12 cellular contexts compared by ENCODE assay signal in the genomic region with DNA sequence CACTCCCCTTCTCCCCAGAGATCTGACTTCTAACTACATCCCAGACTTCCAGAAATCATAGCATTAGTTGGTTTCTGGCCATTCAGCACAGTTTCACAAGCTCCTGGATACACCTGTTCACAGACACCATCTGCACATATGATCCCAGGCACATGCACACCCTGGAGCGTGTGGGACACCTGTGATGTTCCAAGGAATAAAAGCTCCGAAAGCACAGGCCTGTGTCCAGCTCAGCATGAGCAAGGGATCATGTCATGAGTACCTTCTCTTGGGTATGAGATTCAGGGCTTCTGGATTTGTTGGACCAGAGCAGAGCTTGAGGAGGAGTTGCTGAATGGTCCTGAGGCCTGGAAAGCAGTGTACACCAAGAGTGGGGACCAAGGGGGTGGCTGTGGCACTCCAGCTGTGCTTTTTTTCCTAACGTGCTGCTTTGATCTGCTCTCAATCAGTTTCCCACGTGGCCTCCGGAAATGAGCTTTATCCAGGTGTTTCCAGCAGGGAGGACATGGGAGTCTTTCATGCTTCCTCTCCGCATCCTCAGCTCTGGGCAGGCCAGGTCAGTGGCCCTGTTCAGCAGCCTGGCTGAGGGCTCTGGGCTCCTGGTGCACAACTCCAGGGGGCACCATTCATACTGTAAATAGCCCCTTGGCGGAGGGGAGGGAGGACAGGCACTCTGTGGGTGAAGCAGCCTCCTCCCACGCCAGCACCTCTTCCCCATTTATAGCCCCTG. TPM values are rescaled to one million over a fixed set of nuclear protein-coding genes. Genes with fewer than 3 reads are reported as not detected.
DNase-seq lines count a peak whose midpoint lies in the region; ATAC-seq and TF ChIP-seq lines count a peak whose summit lies in the region.
"Had no signal": no experiment of that assay in that cellular context is flagged by ENCODE, and none has a peak within 500 bp of the region (broad histone marks: within the 10 kb centered on the region; RNA-seq: fewer than 3 reads in every experiment).

No MANE protein-coding gene starts in this region.

- CTCF ChIA-PET in HEK293 (lab: Yijun Ruan, JAX): interaction anchor here (0.5 to 2.8 kb wide), 6 partner anchors 9 to 1751 kb away, joined by 3 to 11 read pairs (median 4); partner anchors contain the start of gene ZNF638

- POLR2A ChIA-PET in HEK293 (lab: Yijun Ruan, JAX): no interaction called here

- TF ChIP-seq CTCF in HEK293 (tag by site-specific recombination; IDR thresholded peaks at IDR 0.05) (no peak), osteocyte (IDR thresholded peaks at IDR 0.05) (peak; percentile 21), foreskin keratinocyte (conservative IDR thresholded peaks at IDR 0.05) (no peak)

- H3K27ac ChIP-seq in HEK293 (ENCODE audit: extremely low read depth, low read depth, low read length) (no peak overlapping the region), SJCRH30 (peak overlapping the region; percentile 21; the same call in 1 of the 2 replicates), right cardiac atrium (ENCODE audit: low read length) (peak overlapping the region; percentile 85), foreskin keratinocyte (no peak overlapping the region)
- H3K27ac ChIP-seq: adrenal gland had no signal

- H3K9me3 ChIP-seq in HEK293 (ENCODE audit: control insufficient read depth, insufficient read depth, low read depth, low read length): no peaks in the 10 kb centered on the region
- no peaks in the 10 kb centered on the region for H3K9me3 ChIP-seq in SJCRH30 (replicated peaks)
- H3K9me3 ChIP-seq in right cardiac atrium (ENCODE audit: control insufficient read depth, low read length): no peaks in the 10 kb centered on the region
- H3K9me3 ChIP-seq: adrenal gland had no signal

- no peak for DNase-seq in SJCRH30
- DNase-seq in right cardiac atrium: no peak
- DNase-seq in osteocyte (ENCODE audit: extremely low spot score, unreplicated experiment): no peak
- no peak for DNase-seq in SHP77 treated with DMSO at 0.1 percent for 48 hours (lab: John Stamatoyannopoulos, UW)
- DNase-seq in activated gamma-delta T cell (lab: John Stamatoyannopoulos, UW): no peak
- no peak for DNase-seq in foreskin keratinocyte
- DNase-seq: effector CD8-positive, alpha-beta T cell; NCI-H1694 treated with DMSO at 0.1 percent for 48 hours had no signal

- H3K4me3 ChIP-seq in HEK293 (ENCODE audit: low read depth, low read length): no peak overlapping the region
- H3K4me3 ChIP-seq in SJCRH30: peak overlapping the region; percentile 68
- no peak overlapping the region for H3K4me3 ChIP-seq in right cardiac atrium (ENCODE audit: low read length)
- H3K4me3 ChIP-seq: adrenal gland had no signal

- intact Hi-C loops in right cardiac atrium (cut with DNase I): no loop called here

- no peaks in the 10 kb centered on the region for H3K27me3 Mint-ChIP-seq in osteocyte (ENCODE audit: unreplicated experiment)

- ATAC-seq in right cardiac atrium (no peak), GM21576 (IDR thresholded peaks at IDR 0.05; ENCODE audit: unreplicated experiment) (no peak), foreskin keratinocyte (no peak)
- ATAC-seq: stimulated activated effector memory CD8-positive, alpha-beta T cell treated with anti-CD3 and anti-CD28 coated beads, Interleukin-12 subunit alpha, Interleukin-12 subunit beta, amount 100 ng/mL, for 72 hours had no signal

- no peaks in the 10 kb centered on the region for H3K9me3 Mint-ChIP-seq in osteocyte (ENCODE audit: unreplicated experiment)
- H3K9me3 Mint-ChIP-seq: stimulated activated effector memory CD8-positive, alpha-beta T cell treated with anti-CD3 and anti-CD28 coated beads, Interleukin-12 subunit alpha, Interleukin-12 subunit beta, amount 100 ng/mL, for 72 hours had no signal

- H3K27me3 ChIP-seq in SJCRH30: no peaks in the 10 kb centered on the region
- no peaks in the 10 kb centered on the region for H3K27me3 ChIP-seq in right cardiac atrium (ENCODE audit: control insufficient read depth, insufficient read depth)
- peaks cover 22% of the 10 kb centered on the region for H3K27me3 ChIP-seq in foreskin keratinocyte

- peaks cover 79% of the 10 kb centered on the region for H3K4me1 Mint-ChIP-seq in osteocyte (ENCODE audit: unreplicated experiment)

- peak overlapping the region; percentile 72 for H3K4me3 Mint-ChIP-seq in osteocyte (ENCODE audit: unreplicated experiment)

- H3K36me3 ChIP-seq in HEK293 (ENCODE audit: control insufficient read depth in 2 of 2, insufficient read depth in 1 of 2, low read length in 2 of 2): no peaks in the 10 kb centered on the region
- peaks cover 9% of the 10 kb centered on the region for H3K36me3 ChIP-seq in SJCRH30
- H3K36me3 ChIP-seq: adrenal gland had no signal

- H3K27ac Mint-ChIP-seq in osteocyte (ENCODE audit: unreplicated experiment): peak overlapping the region; percentile 95
- H3K27ac Mint-ChIP-seq: stimulated activated effector memory CD8-positive, alpha-beta T cell treated with anti-CD3 and anti-CD28 coated beads, Interleukin-12 subunit alpha, Interleukin-12 subunit beta, amount 100 ng/mL, for 72 hours had no signal

- WGBS in right cardiac atrium: 64% methylated on average over 8 of the region's 8 CpGs

- no peaks in the 10 kb centered on the region for H3K36me3 Mint-ChIP-seq in osteocyte (ENCODE audit: unreplicated experiment)
- H3K36me3 Mint-ChIP-seq: stimulated activated effector memory CD8-positive, alpha-beta T cell treated with anti-CD3 and anti-CD28 coated beads, Interleukin-12 subunit alpha, Interleukin-12 subunit beta, amount 100 ng/mL, for 72 hours had no signal

- H3K4me1 ChIP-seq in HEK293 (ENCODE audit: control insufficient read depth, insufficient read depth, low read length) (0 out of 2 replicates have a peak, but pooled peaks cover 4% of the 10 kb centered on the region), SJCRH30 (peaks cover 67% of the 10 kb centered on the region), right cardiac atrium (ENCODE audit: control insufficient read depth, insufficient read depth, low read length) (peaks cover 38% of the 10 kb centered on the region), foreskin keratinocyte (peaks cover 9% of the 10 kb centered on the region)

TF ChIP-seq in HEK293, 187 proteins besides CTCF, POLR2A, EP300 and RAD21:
- TF ChIP-seq ZFHX2 (tag by site-specific recombination; conservative IDR thresholded peaks at IDR 0.05) (peak; percentile 47), ZNF626 (tag by site-specific recombination; IDR thresholded peaks at IDR 0.05) (no peak), ZNF274 (IDR thresholded peaks at IDR 0.05; ENCODE audit: low read length) (no peak), ZNF274 (tag by site-specific recombination; IDR thresholded peaks at IDR 0.05; ENCODE audit: borderline replicate concordance) (no peak)
TF ChIP-seq in HEK293: peak in this region for 1.

RNA-seq across cellular contexts. Expression of gene DYSF, which starts 1.8 kb away (rescaled TPM):
- total RNA-seq in SJCRH30 (2014; rRNA removed; shearing (Covaris generic)): 13.9 and 15.2 TPM in 2 replicates
- total RNA-seq in right cardiac atrium (10 to 100 TPM; 42.0 to 49.4 (median 43.8) TPM), osteocyte (68.8 and 72.0 TPM in 2 replicates), foreskin keratinocyte (0.56 and 0.82 TPM in 2 replicates)
- polyA plus RNA-seq in right cardiac atrium (36.7 TPM), foreskin keratinocyte (0.52 and 0.57 TPM in 2 replicates)

Comparison
In these comparisons a context has a peak if more than half of its experiments do, and no peak if none do; other contexts are left out.
1. H3K27ac ChIP-seq: peak in SJCRH30 (single experiment) and right cardiac atrium (single experiment); none in HEK293 (single experiment) and foreskin keratinocyte (single experiment).